8 cellular contexts compared by ENCODE assay signal in the genomic region with DNA sequence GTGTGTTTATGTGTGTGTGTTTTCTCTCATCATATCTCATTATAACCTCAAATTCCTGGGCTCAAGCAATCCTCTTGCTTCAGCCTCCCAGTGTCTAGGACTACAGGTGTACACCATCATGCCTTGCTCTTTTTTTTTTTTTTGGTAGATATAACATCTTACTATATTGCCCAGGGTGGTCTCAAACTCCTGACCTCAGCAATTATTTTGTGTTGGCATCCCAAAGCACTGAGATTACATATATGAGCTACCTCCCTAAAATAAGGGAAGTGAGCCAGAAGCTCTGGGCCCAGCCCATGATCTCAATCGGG. TPM values are rescaled to one million over a fixed set of nuclear protein-coding genes. Genes with fewer than 3 reads are reported as not detected.
DNase-seq lines count a peak whose midpoint lies in the region; ATAC-seq and TF ChIP-seq lines count a peak whose summit lies in the region.

No MANE protein-coding gene starts in this region.

- no peaks in the 10 kb centered on the region for H3K9me3 ChIP-seq in HCT116 (ENCODE audit: control insufficient read depth in 1 of 2, insufficient read depth in 1 of 2, low read depth in 1 of 2, low read length in 2 of 2)
- no peaks in the 10 kb centered on the region for H3K9me3 ChIP-seq in iPS-15b (ENCODE audit: control insufficient read depth, insufficient read depth, low read length)
- peaks cover 0 to 37% (median 26%) of the 10 kb centered on the region in 4 donors for H3K9me3 ChIP-seq in stomach

- peaks cover 20% of the 10 kb centered on the region for H3K36me3 Mint-ChIP-seq in activated T-helper 1 cell treated with anti-CD3 and anti-CD28 coated beads, Interleukin-12 subunit alpha, Interleukin-12 subunit beta, Interleukin-2, Interleukin-4 antibody, amounts not matched to agents 30 ng/mL and 10 ng/mL and 1 ng/mL, durations not matched to agents 14 hours and 24 hours and 36 hours (ENCODE audit: low read depth)

- no peak for TF ChIP-seq CTCF in HCT116 (IDR thresholded peaks at IDR 0.05 in 2 of 3, conservative IDR thresholded peaks at IDR 0.05 in 1 of 3; ENCODE audit: borderline replicate concordance in 1 of 3, insufficient read depth in 1 of 3, low read depth in 2 of 3, low read length in 2 of 3)
- TF ChIP-seq CTCF in stomach (IDR thresholded peaks at IDR 0.05), result no peak

- CTCF ChIA-PET in HCT116 (lab: Charles Lee), result interaction anchor here (1.1 kb wide), 1 partner anchor 1194 kb away, joined by 3 read pairs; no protein-coding TSS in a partner anchor

- BruUV-seq in HCT116 (replicated peaks; lab: Mats Ljungman, UMichigan), result TSS peak; percentile 100

- peak overlapping the region; percentile 49 for H2AFZ ChIP-seq in HCT116 (ENCODE audit: low read depth, low read length, poor library complexity, severe bottlenecking)

- RAD21 ChIA-PET in HCT116 (lab: Charles Lee; ENCODE audit: low non-redundant PET in 1 of 2, low total read pairs in 2 of 2, uncharacterized antibody in 2 of 2, unreplicated experiment in 2 of 2), result no interaction called here

- H3K27ac ChIP-seq in HCT116 (ENCODE audit: low read depth, low read length) (peak overlapping the region; percentile 78), stomach (peak overlapping the region; percentile 64 to 92 (median 87))

- H3K27me3 ChIP-seq in HCT116 (ENCODE audit: insufficient read depth, low read length), result no peaks in the 10 kb centered on the region
- H3K27me3 ChIP-seq in iPS-15b (ENCODE audit: control insufficient read depth, insufficient read depth, low read length), result peaks cover 9% of the 10 kb centered on the region
- peaks cover 0 to 18% (median 14%) of the 10 kb centered on the region in 3 donors for H3K27me3 ChIP-seq in stomach

- H3K9me2 ChIP-seq in HCT116 (ENCODE audit: insufficient read depth), result no peaks in the 10 kb centered on the region

- H3K36me3 ChIP-seq in HCT116 (ENCODE audit: control insufficient read depth in 1 of 2, insufficient read depth in 2 of 2, low read length in 2 of 2) (peaks cover 4 to 7% of the 10 kb centered on the region in 2 experiments; a peak in 2 of 4 replicates), iPS-15b (ENCODE audit: control insufficient read depth, insufficient read depth, low read length) (peaks cover 10% of the 10 kb centered on the region), stomach (peaks cover 13 to 25% (median 18%) of the 10 kb centered on the region in 4 donors)

- ATAC-seq in HCT116 (no peak), HG03159 (IDR thresholded peaks at IDR 0.05; ENCODE audit: unreplicated experiment) (no peak)
- ATAC-seq in activated CD4-positive, CD25-positive, alpha-beta regulatory T cell treated with anti-CD3 and anti-CD28 coated beads, Interleukin-2, amount 50 U/mL, for 24 hours, result no peak

- H3K9me3 Mint-ChIP-seq in activated T-helper 1 cell treated with anti-CD3 and anti-CD28 coated beads, Interleukin-12 subunit alpha, Interleukin-12 subunit beta, Interleukin-2, Interleukin-4 antibody, amounts not matched to agents 30 ng/mL and 10 ng/mL and 1 ng/mL, durations not matched to agents 14 hours and 24 hours and 36 hours, result peaks cover 32% of the 10 kb centered on the region

- no peak for TF ChIP-seq POLR2A in HCT116 (IDR thresholded peaks at IDR 0.05; ENCODE audit: borderline replicate concordance, extremely low read depth, insufficient read depth, insufficient read length)
- no peak for TF ChIP-seq POLR2A in stomach (IDR thresholded peaks at IDR 0.05)

- H3K27me3 Mint-ChIP-seq in activated T-helper 1 cell treated with anti-CD3 and anti-CD28 coated beads, Interleukin-12 subunit alpha, Interleukin-12 subunit beta, Interleukin-2, Interleukin-4 antibody, amounts not matched to agents 30 ng/mL and 10 ng/mL and 1 ng/mL, durations not matched to agents 14 hours and 24 hours and 36 hours (ENCODE audit: insufficient read depth), result peaks cover 14% of the 10 kb centered on the region

- peaks cover 28% of the 10 kb centered on the region for H3K4me1 Mint-ChIP-seq in activated T-helper 1 cell treated with anti-CD3 and anti-CD28 coated beads, Interleukin-12 subunit alpha, Interleukin-12 subunit beta, Interleukin-2, Interleukin-4 antibody, amounts not matched to agents 30 ng/mL and 10 ng/mL and 1 ng/mL, durations not matched to agents 14 hours and 24 hours and 36 hours (ENCODE audit: low read depth)

- no peaks in the 10 kb centered on the region for H4K20me1 ChIP-seq in HCT116 (ENCODE audit: insufficient read depth)

- peaks cover 25% of the 10 kb centered on the region for H3K79me2 ChIP-seq in HCT116 (ENCODE audit: insufficient read depth, low read length)

- H3K27ac Mint-ChIP-seq in activated T-helper 1 cell treated with anti-CD3 and anti-CD28 coated beads, Interleukin-12 subunit alpha, Interleukin-12 subunit beta, Interleukin-2, Interleukin-4 antibody, amounts not matched to agents 30 ng/mL and 10 ng/mL and 1 ng/mL, durations not matched to agents 14 hours and 24 hours and 36 hours, result peak overlapping the region; percentile 97

- DNase-seq in HCT116 (ENCODE audit: low read depth, low spot score) (no peak), stomach (no peak), GM19238 (ENCODE audit: insufficient read length, low spot score) (no peak), retina (no peak)
- DNase-seq in activated T-helper 1 cell treated with anti-CD3 and anti-CD28 coated beads, Interleukin-12 subunit alpha, Interleukin-12 subunit beta, Interleukin-2, Interleukin-4 antibody, amounts not matched to agents 30 ng/mL and 10 ng/mL and 1 ng/mL, durations not matched to agents 14 hours and 24 hours and 36 hours (ENCODE audit: low spot score), result no peak

- peak overlapping the region; percentile 89 for H3K4me3 Mint-ChIP-seq in activated T-helper 1 cell treated with anti-CD3 and anti-CD28 coated beads, Interleukin-12 subunit alpha, Interleukin-12 subunit beta, Interleukin-2, Interleukin-4 antibody, amounts not matched to agents 30 ng/mL and 10 ng/mL and 1 ng/mL, durations not matched to agents 14 hours and 24 hours and 36 hours

- peak overlapping the region; percentile 83 for H3K9ac ChIP-seq in HCT116 (ENCODE audit: low read length)
- no peak overlapping the region for H3K9ac ChIP-seq in iPS-15b (ENCODE audit: low read depth, low read length)

- peak overlapping the region; percentile 89 for H3K4me2 ChIP-seq in HCT116 (ENCODE audit: low read length)

- peaks cover 9 to 13% of the 10 kb centered on the region in 2 experiments for H3K4me1 ChIP-seq in HCT116 (ENCODE audit: control insufficient read depth in 1 of 2, insufficient read depth in 2 of 2, low read length in 2 of 2)
- peaks cover 4% of the 10 kb centered on the region for H3K4me1 ChIP-seq in iPS-15b (ENCODE audit: control insufficient read depth, insufficient read depth, low read length)
- peaks cover 14 to 29% (median 22%) of the 10 kb centered on the region in 4 donors for H3K4me1 ChIP-seq in stomach

- POLR2A ChIA-PET in HCT116 (lab: Charles Lee), result interaction anchor here (1.1 to 1.7 kb wide), 2 partner anchors 13 to 18 kb away, joined by 3 to 4 read pairs; no protein-coding TSS in a partner anchor

- TF ChIP-seq EP300 in stomach (IDR thresholded peaks at IDR 0.05), result no peak

- WGBS in stomach, 5 donors, result 0 to 20% (median 0%) methylated on average over 1 of the region's 1 CpG

- TF ChIP-seq RAD21 in HCT116 (IDR thresholded peaks at IDR 0.05; ENCODE audit: low read depth), result no peak

- H3K4me3 ChIP-seq in HCT116 (replicated peaks in 1 of 2; ENCODE audit: low read depth in 1 of 2, low read length in 2 of 2), result peak overlapping the region; percentile 75 to 80
- H3K4me3 ChIP-seq in iPS-15b (ENCODE audit: low read depth, low read length), result peak overlapping the region; percentile 64
- H3K4me3 ChIP-seq in stomach, result peak overlapping the region; percentile 76 to 95 (median 84)

- intact Hi-C loops in HCT116 (cut with micrococcal nuclease), result loop anchor here (1.0 kb wide), 1 partner anchor 41 kb away; no protein-coding TSS in a partner anchor
- intact Hi-C loops in activated T-helper 1 cell treated with anti-CD3 and anti-CD28 coated beads, Interleukin-12 subunit alpha, Interleukin-12 subunit beta, Interleukin-2, Interleukin-4 antibody, amounts not matched to agents 30 ng/mL and 10 ng/mL and 1 ng/mL, durations not matched to agents 14 hours and 24 hours and 36 hours (cut with micrococcal nuclease), result loop anchor here (1.0 to 10.0 kb wide), 10 partner anchors 31 to 1120 kb away; partner anchors contain the start of genes TRAPPC2B, ZNF132, ZNF17 and ZNF264
- intact Hi-C loops in stomach (cut with DNase I; ENCODE audit: low total_unique reads), result no loop called here

RNA-seq across cellular contexts. Expression of gene ZNF543, which starts 0.4 kb away (rescaled TPM):
- 7.6 TPM for total RNA-seq in HCT116 (2021; ENCODE audit: unreplicated experiment)
- polyA plus RNA-seq in HCT116 (2012), result 1.8 and 2.1 TPM in 2 replicates
- total RNA-seq in activated T-helper 1 cell treated with anti-CD3 and anti-CD28 coated beads, Interleukin-12 subunit alpha, Interleukin-12 subunit beta, Interleukin-2, Interleukin-4 antibody, amounts not matched to agents 30 ng/mL and 10 ng/mL and 1 ng/mL, durations not matched to agents 14 hours and 24 hours and 36 hours, result 5.1 and 5.4 TPM in 2 replicates
- total RNA-seq in stomach, result 10 to 100 TPM in 3 of 5 donors, 1 to 10 TPM in 2; 1.2 to 24.6 (median 14.3) TPM
- polyA plus RNA-seq in stomach, result 1 to 10 TPM in 1 of 3 donors, under 1 TPM in 2; 0.56 to 1.1 (median 0.61) TPM

RNA-seq across cellular contexts. Expression of gene ZNF304, which starts 31.2 kb away (rescaled TPM):
- total RNA-seq in HCT116 (2021; ENCODE audit: unreplicated experiment), result 6.3 TPM
- 3.1 and 3.7 TPM in 2 replicates for polyA plus RNA-seq in HCT116 (2012)
- 6.1 and 6.6 TPM in 2 replicates for total RNA-seq in activated T-helper 1 cell treated with anti-CD3 and anti-CD28 coated beads, Interleukin-12 subunit alpha, Interleukin-12 subunit beta, Interleukin-2, Interleukin-4 antibody, amounts not matched to agents 30 ng/mL and 10 ng/mL and 1 ng/mL, durations not matched to agents 14 hours and 24 hours and 36 hours
- total RNA-seq in stomach, result 10 to 100 TPM in 2 of 5 donors, 1 to 10 TPM in 2, not detected in 1; 1.2 to 16.1 (median 8.2) TPM
- 1 to 10 TPM; 1.2 to 3.4 (median 1.3) TPM for polyA plus RNA-seq in stomach

RNA-seq across cellular contexts. Expression of gene ZNF460, which starts 39.5 kb away (rescaled TPM):
- total RNA-seq in HCT116 (2021; ENCODE audit: unreplicated experiment) (43.1 TPM), stomach (100 to 1,000 TPM in 1 of 5 donors, 10 to 100 TPM in 4; 46.5 to 140 (median 56.7) TPM)
- 2.9 and 5.0 TPM in 2 replicates for polyA plus RNA-seq in HCT116 (2012)
- 41.4 and 47.7 TPM in 2 replicates for total RNA-seq in activated T-helper 1 cell treated with anti-CD3 and anti-CD28 coated beads, Interleukin-12 subunit alpha, Interleukin-12 subunit beta, Interleukin-2, Interleukin-4 antibody, amounts not matched to agents 30 ng/mL and 10 ng/mL and 1 ng/mL, durations not matched to agents 14 hours and 24 hours and 36 hours
- under 1 TPM; 0.25 to 0.75 (median 0.31) TPM for polyA plus RNA-seq in stomach

RNA-seq across cellular contexts. Expression of gene TRAPPC2B, which starts 43.5 kb away (rescaled TPM):
- total RNA-seq in HCT116 (2021; ENCODE audit: unreplicated experiment) (3.9 TPM), stomach (10 to 100 TPM in 3 of 5 donors, 1 to 10 TPM in 1, not detected in 1; 4.1 to 42.0 (median 17.4) TPM)
- 8.1 and 9.9 TPM in 2 replicates for polyA plus RNA-seq in HCT116 (2012)
- total RNA-seq in activated T-helper 1 cell treated with anti-CD3 and anti-CD28 coated beads, Interleukin-12 subunit alpha, Interleukin-12 subunit beta, Interleukin-2, Interleukin-4 antibody, amounts not matched to agents 30 ng/mL and 10 ng/mL and 1 ng/mL, durations not matched to agents 14 hours and 24 hours and 36 hours, result 3.8 and 4.7 TPM in 2 replicates
- polyA plus RNA-seq in stomach, result 10 to 100 TPM; 11.6 to 23.5 (median 21.9) TPM

RNA-seq across cellular contexts. Expression of gene ZNF547, which starts 43.5 kb away (rescaled TPM):
- total RNA-seq in HCT116 (2021; ENCODE audit: unreplicated experiment) (1.4 TPM), stomach (1 to 10 TPM in 2 of 5 donors, under 1 TPM in 1, not detected in 2; under 0.01 to 3.0 (median 1.7) TPM)
- 1.1 and 1.8 TPM in 2 replicates for polyA plus RNA-seq in HCT116 (2012)
- total RNA-seq in activated T-helper 1 cell treated with anti-CD3 and anti-CD28 coated beads, Interleukin-12 subunit alpha, Interleukin-12 subunit beta, Interleukin-2, Interleukin-4 antibody, amounts not matched to agents 30 ng/mL and 10 ng/mL and 1 ng/mL, durations not matched to agents 14 hours and 24 hours and 36 hours, result 0.69 and 0.93 TPM in 2 replicates
- polyA plus RNA-seq in stomach, result 1 to 10 TPM in 2 of 3 donors, under 1 TPM in 1; 0.50 to 2.4 (median 1.8) TPM
